In the genomic region with DNA sequence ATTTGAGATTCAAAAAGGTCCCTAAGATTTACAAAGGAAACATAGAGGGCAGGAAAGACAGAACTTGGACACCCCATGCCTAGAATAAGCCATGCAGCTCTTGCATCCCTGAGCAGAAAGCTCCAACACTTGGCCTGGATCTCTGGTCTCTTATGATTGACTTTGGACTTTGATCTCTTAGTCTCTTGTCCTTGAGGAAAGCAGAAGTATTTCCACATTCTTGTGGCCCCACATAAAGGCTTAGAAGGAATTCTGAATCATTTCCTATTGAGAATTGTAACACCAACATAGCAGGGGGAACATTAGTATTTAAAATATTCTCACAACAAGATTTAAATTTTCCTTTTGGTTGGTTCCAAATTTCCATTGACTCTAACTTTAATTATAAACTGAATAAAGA, we compare ENCODE assay signal across 19 cellular contexts.
DNase-seq lines count a peak whose midpoint lies in the region; ATAC-seq and TF ChIP-seq lines count a peak whose summit lies in the region.
"Had no signal": no experiment of that assay in that cellular context is flagged by ENCODE, and none has a peak within 500 bp of the region (broad histone marks: within the 10 kb centered on the region; RNA-seq: fewer than 3 reads in every experiment).

No MANE protein-coding gene starts in this region.

- ATAC-seq in GM21367 (IDR thresholded peaks at IDR 0.05; ENCODE audit: unreplicated experiment), result no peak
- ATAC-seq: A549; CD8-positive, alpha-beta T cell had no signal

- H3K4me3 ChIP-seq in fibroblast of the aortic adventitia (ENCODE audit: low read depth, low read length), result no peak overlapping the region
- H3K4me3 ChIP-seq: A549, MG63, PC-9, SK-N-MC had no signal

- peak; percentile 33 for DNase-seq in AG20443 (ENCODE audit: low spot score)
- peak; percentile 44 for DNase-seq in HT1080 (ENCODE audit: low read depth)
- DNase-seq in astrocyte of the hippocampus (ENCODE audit: low read depth, low spot score), result peak; percentile 57
- DNase-seq in fibroblast of the aortic adventitia (ENCODE audit: low read depth), result peak; percentile 44
- DNase-seq in cortex of kidney (lab: John Stamatoyannopoulos, UW), result no peak
- DNase-seq in HPDE6-E6E7 (ENCODE audit: extremely low spot score), result no peak
- DNase-seq in hypothalamus (lab: John Stamatoyannopoulos, UW), result no peak
- DNase-seq: CD8-positive, alpha-beta T cell; DND-41; H9; KBM-7; MG63; NCI-H1105; NCI-H1694 treated with DMSO at 0.1 percent for 48 hours; NCI-H446; PC-9 had no signal

- TF ChIP-seq CTCF in fibroblast of the aortic adventitia (IDR thresholded peaks at IDR 0.05; ENCODE audit: insufficient read depth, low read length), result no peak

Comparison
In these comparisons a context has a peak if more than half of its experiments do, and no peak if none do; other contexts are left out.
1. DNase-seq: peak in AG20443 (single experiment), HT1080 (single experiment), astrocyte of the hippocampus (single experiment) and fibroblast of the aortic adventitia (single experiment); none in cortex of kidney (single experiment), HPDE6-E6E7 (single experiment) and hypothalamus (0 of 51).